ENCODE assay signal across 15 cellular contexts in the genomic region with DNA sequence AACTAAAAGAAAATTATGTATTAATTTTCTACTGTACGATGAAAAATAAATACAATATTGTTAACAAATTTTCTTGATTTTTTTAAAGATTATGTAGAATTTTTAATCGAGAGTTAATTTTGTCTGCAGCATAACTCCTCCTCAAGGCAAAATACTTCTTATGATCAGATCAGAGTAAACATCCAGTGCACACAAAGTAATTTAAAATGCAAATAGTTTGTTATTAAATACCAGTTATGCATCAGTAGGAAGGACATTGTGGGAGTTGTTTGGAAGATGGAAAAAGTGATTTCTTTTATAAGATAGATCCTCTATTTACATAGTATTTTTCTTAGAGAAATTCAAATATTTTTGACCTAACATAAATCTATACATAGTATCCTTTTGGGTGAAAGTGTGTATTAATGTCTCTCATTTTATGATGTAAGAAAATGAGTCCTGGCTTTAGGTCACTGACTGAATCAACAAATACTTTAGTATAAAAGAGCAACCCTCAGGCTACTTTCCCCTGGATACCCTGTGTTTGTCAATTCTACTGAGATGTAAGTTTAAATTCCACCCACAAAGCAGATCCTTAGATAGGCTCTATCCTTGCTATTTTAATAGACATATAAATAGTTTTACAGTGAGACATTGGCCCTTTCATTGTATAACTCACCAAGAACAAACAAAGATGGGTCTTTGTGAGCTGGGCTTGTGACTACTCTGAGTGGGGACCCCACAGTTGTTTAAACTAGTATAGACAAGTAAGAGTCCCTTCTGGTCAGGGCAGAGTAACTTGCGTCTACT.
A peak's percentile ranks its signal among the peaks of the same experiment; 100 is the strongest.
DNase-seq lines count a peak whose midpoint lies in the region; ATAC-seq, FAIRE-seq and TF ChIP-seq lines count a peak whose summit lies in the region.
"Had no signal": no experiment of that assay in that cellular context is flagged by ENCODE, and none has a peak within 500 bp of the region (broad histone marks: within the 10 kb centered on the region; RNA-seq: fewer than 3 reads in every experiment).

No MANE protein-coding gene starts in this region.

- H3K4me2 ChIP-seq in keratinocyte (ENCODE audit: control insufficient read depth, extremely low read depth, insufficient read depth, low read depth, low read length) (no peak overlapping the region), SK-N-SH (no peak overlapping the region)

- H3K4me3 ChIP-seq in RWPE2 (ENCODE audit: severe bottlenecking) (no peak overlapping the region), keratinocyte (ENCODE audit: control insufficient read depth in 2 of 3, extremely low read depth in 1 of 3, insufficient read depth in 2 of 3, low read depth in 1 of 3, low read length in 3 of 3) (no peak overlapping the region), SK-N-SH (ENCODE audit: low read depth in 2 of 2, low read length in 1 of 2) (no peak overlapping the region)
- H3K4me3 ChIP-seq: Peyer's patch had no signal

- no peak for FAIRE-seq in keratinocyte (lab: Jason Lieb, UNC)

- H3K27me3 ChIP-seq in RWPE2 (ENCODE audit: insufficient read depth, poor library complexity, severe bottlenecking) (no peaks in the 10 kb centered on the region), keratinocyte (ENCODE audit: control insufficient read depth, extremely low read depth, insufficient read depth, low read length) (no peaks in the 10 kb centered on the region), SK-N-SH (ENCODE audit: insufficient read depth) (no peaks in the 10 kb centered on the region)
- H3K27me3 ChIP-seq: Peyer's patch had no signal

- H3K79me2 ChIP-seq in keratinocyte (ENCODE audit: control insufficient read depth, insufficient read depth, low read length), result no peaks in the 10 kb centered on the region
- no peaks in the 10 kb centered on the region for H3K79me2 ChIP-seq in SK-N-SH (ENCODE audit: insufficient read depth)

- peak; percentile 89 for ATAC-seq in RWPE2 (ENCODE audit: low read depth)
- no peak for ATAC-seq in GM21529 (IDR thresholded peaks at IDR 0.05; ENCODE audit: unreplicated experiment)
- ATAC-seq: CD8-positive, alpha-beta T cell; T-cell had no signal

- no peak overlapping the region for H2AFZ ChIP-seq in keratinocyte (ENCODE audit: control insufficient read depth, low read length)
- no peak overlapping the region for H2AFZ ChIP-seq in SK-N-SH (ENCODE audit: low read depth)

- no peak overlapping the region for H3K9ac ChIP-seq in keratinocyte (ENCODE audit: control insufficient read depth, extremely low read depth, insufficient read depth, low read length)
- H3K9ac ChIP-seq in SK-N-SH, result no peak overlapping the region

- DNase-seq in COLO829 (ENCODE audit: low spot score), result peak; percentile 64
- DNase-seq in HT-29 (ENCODE audit: low spot score), result peak; percentile 48
- no peak for DNase-seq in RWPE2 (ENCODE audit: low spot score)
- peak; percentile 1 for DNase-seq in keratinocyte (ENCODE audit: low read depth, low spot score)
- no peak for DNase-seq in NCI-H748 treated with DMSO at 0.1 percent for 48 hours (lab: John Stamatoyannopoulos, UW)
- no peak for DNase-seq in activated T-cell treated with anti-CD3 and anti-CD28 coated beads for 4 hours
- DNase-seq in SK-N-SH, result no peak
- DNase-seq: CD8-positive, alpha-beta T cell; HCEC 1CT; NCI-H1092; NCI-H1694; NCI-H774; Peyer's patch; T-cell had no signal

- no peak for TF ChIP-seq RAD21 in SK-N-SH (IDR thresholded peaks at IDR 0.05; ENCODE audit: low read length)

- H3K4me1 ChIP-seq in RWPE2 (ENCODE audit: insufficient read depth, poor library complexity, severe bottlenecking) (no peaks in the 10 kb centered on the region), keratinocyte (ENCODE audit: control insufficient read depth, extremely low read depth, insufficient read depth, low read length) (peaks cover 3% of the 10 kb centered on the region), SK-N-SH (ENCODE audit: control insufficient read depth in 1 of 2, insufficient read depth in 2 of 2, low read depth in 1 of 2, low read length in 1 of 2) (no peaks in the 10 kb centered on the region)
- H3K4me1 ChIP-seq: Peyer's patch had no signal

- CTCF ChIA-PET in SK-N-SH (lab: Yijun Ruan, JAX), result no interaction called here

- TF ChIP-seq CTCF in RWPE2 (IDR thresholded peaks at IDR 0.05; ENCODE audit: poor library complexity, severe bottlenecking) (no peak), keratinocyte (optimal IDR thresholded peaks at IDR 0.05 in 1 of 3, IDR thresholded peaks at IDR 0.05 in 1 of 3, conservative IDR thresholded peaks at IDR 0.05 in 1 of 3; ENCODE audit: extremely low read depth in 1 of 3, insufficient read depth in 2 of 3, low read length in 3 of 3) (no peak), SK-N-SH (IDR thresholded peaks at IDR 0.05) (no peak)

- POLR2A ChIA-PET in SK-N-SH (lab: Yijun Ruan, JAX), result no interaction called here

- no peak for TF ChIP-seq EP300 in SK-N-SH (IDR thresholded peaks at IDR 0.05; ENCODE audit: borderline replicate concordance in 1 of 2, low read depth in 1 of 2, low read length in 1 of 2)

- no peaks in the 10 kb centered on the region for H3F3A ChIP-seq in SK-N-SH (replicated peaks; ENCODE audit: insufficient read depth)

- H4K20me1 ChIP-seq in keratinocyte (ENCODE audit: control insufficient read depth, extremely low read depth, insufficient read depth, low read length) (no peaks in the 10 kb centered on the region), SK-N-SH (ENCODE audit: insufficient read depth) (no peaks in the 10 kb centered on the region)

- no peaks in the 10 kb centered on the region for H3K9me1 ChIP-seq in keratinocyte (ENCODE audit: control insufficient read depth, extremely low read depth, insufficient read depth, low read length)

- 73% methylated on average over 3 of the region's 3 CpGs for WGBS in SK-N-SH (ENCODE audit: low lambda C conversion rate)

- H3K9me3 ChIP-seq in RWPE2 (ENCODE audit: severe bottlenecking) (no peaks in the 10 kb centered on the region), keratinocyte (ENCODE audit: control insufficient read depth, low read depth, low read length) (no peaks in the 10 kb centered on the region), SK-N-SH (no peaks in the 10 kb centered on the region)
- H3K9me3 ChIP-seq: Peyer's patch had no signal

- H3K36me3 ChIP-seq in RWPE2 (ENCODE audit: low read depth) (no peaks in the 10 kb centered on the region), keratinocyte (ENCODE audit: control insufficient read depth in 2 of 2, extremely low read depth in 1 of 2, insufficient read depth in 2 of 2, low read length in 2 of 2) (no peaks in the 10 kb centered on the region), SK-N-SH (replicated peaks in 1 of 2; ENCODE audit: control insufficient read depth in 1 of 2, insufficient read depth in 2 of 2, low read length in 1 of 2) (no peaks in the 10 kb centered on the region)
- H3K36me3 ChIP-seq: Peyer's patch had no signal

- H3K27ac ChIP-seq in RWPE2 (ENCODE audit: poor library complexity, severe bottlenecking), result no peak overlapping the region
- H3K27ac ChIP-seq in keratinocyte (ENCODE audit: control insufficient read depth, insufficient read depth, low read length), result no peak overlapping the region
- H3K27ac ChIP-seq in SK-N-SH (ENCODE audit: low read depth in 2 of 2, low read length in 1 of 2), result no peak overlapping the region
- H3K27ac ChIP-seq: Peyer's patch had no signal

- dilution Hi-C loops in keratinocyte (cut with MboI; ENCODE audit: extremely low pct_ligation_motif_present, low sequenced_read_pairs), result no loop called here

- no peaks in the 10 kb centered on the region for H3K9me2 ChIP-seq in SK-N-SH

TF ChIP-seq in SK-N-SH, 30 proteins besides CTCF, POLR2A, EP300 and RAD21:
- no peak for TF ChIP-seq FOSL2 (IDR thresholded peaks at IDR 0.05; ENCODE audit: borderline replicate concordance, low read depth)
- no peak for TF ChIP-seq NFIC (IDR thresholded peaks at IDR 0.05; ENCODE audit: borderline replicate concordance)
- TF ChIP-seq JUND (IDR thresholded peaks at IDR 0.05), result no peak
- no peak for TF ChIP-seq POLR2AphosphoS5 (IDR thresholded peaks at IDR 0.05; ENCODE audit: low read depth, low read length)
- no peak for TF ChIP-seq FOXM1 (IDR thresholded peaks at IDR 0.05; ENCODE audit: low read depth)
- no peak for TF ChIP-seq GATA2 (CRISPR knock-in tag; IDR thresholded peaks at IDR 0.05)
- no peak for TF ChIP-seq USF2 (IDR thresholded peaks at IDR 0.05; ENCODE audit: borderline replicate concordance, low read depth, low read length)
- TF ChIP-seq RXRA (IDR thresholded peaks at IDR 0.05; ENCODE audit: borderline replicate concordance, low read depth), result no peak

Comparison
In these comparisons a context has a peak if more than half of its experiments do, and no peak if none do; other contexts are left out.
1. DNase-seq: peak in COLO829 (single experiment), HT-29 (single experiment) and keratinocyte (single experiment); none in RWPE2 (single experiment), NCI-H748 treated with DMSO at 0.1 percent for 48 hours (single experiment), activated T-cell treated with anti-CD3 and anti-CD28 coated beads for 4 hours (single experiment) and SK-N-SH (single experiment).